In genomic region chr2:60819936-60820335, GRCh38 we compare ENCODE assay signal across 15 cellular contexts.
DNase-seq lines count a peak whose midpoint lies in the region; ATAC-seq and TF ChIP-seq lines count a peak whose summit lies in the region.
"Had no signal": no experiment of that assay in that cellular context is flagged by ENCODE, and none has a peak within 500 bp of the region (broad histone marks: within the 10 kb centered on the region; RNA-seq: fewer than 3 reads in every experiment).

No MANE protein-coding gene starts in this region.

- peak overlapping the region; percentile 12 for H2AFZ ChIP-seq in parathyroid adenoma

- POLR2A ChIA-PET in activated naive CD8-positive, alpha-beta T cell treated with anti-CD3 and anti-CD28 coated beads, Interleukin-2, amount 10 ng/mL, durations not matched to agents 7 days and 5 days (lab: Charles Lee): interaction anchor here (0.8 to 2.7 kb wide), 10 partner anchors 9 to 358 kb away, joined by 3 to 34 read pairs (median 4); partner anchors contain the start of gene REL

- no peaks in the 10 kb centered on the region for H3K27me3 ChIP-seq in parathyroid adenoma (ENCODE audit: control insufficient read depth, insufficient read depth, low read length)
- no peaks in the 10 kb centered on the region for H3K27me3 ChIP-seq in WERI-Rb-1 (ENCODE audit: insufficient read depth, low read depth, severe bottlenecking)
- H3K27me3 ChIP-seq: SJSA1 had no signal

- no peak overlapping the region for H3K27ac ChIP-seq in parathyroid adenoma
- H3K27ac ChIP-seq in WERI-Rb-1: no peak overlapping the region
- H3K27ac ChIP-seq: SJSA1 had no signal

- no peak overlapping the region for H3K4me3 ChIP-seq in parathyroid adenoma (ENCODE audit: low read depth, low read length)
- H3K4me3 ChIP-seq in WERI-Rb-1 (ENCODE audit: low read depth, low read length): no peak overlapping the region
- H3K4me3 ChIP-seq: SJSA1 had no signal

- peaks cover 13% of the 10 kb centered on the region for H3K4me1 ChIP-seq in parathyroid adenoma
- H3K4me1 ChIP-seq: SJSA1 had no signal

- H3K9me3 ChIP-seq in parathyroid adenoma (ENCODE audit: control insufficient read depth, low read length) (no peaks in the 10 kb centered on the region), WERI-Rb-1 (ENCODE audit: severe bottlenecking) (no peaks in the 10 kb centered on the region)
- H3K9me3 ChIP-seq: SJSA1 had no signal

- H3K27me3 Mint-ChIP-seq in activated CD8-positive, alpha-beta memory T cell treated with anti-CD3 and anti-CD28 coated beads, Interleukin-2, amount 10 ng/mL, durations not matched to agents 7 days and 5 days: no peaks in the 10 kb centered on the region
- H3K27me3 Mint-ChIP-seq in IgD-negative memory B cell: no peaks in the 10 kb centered on the region
- H3K27me3 Mint-ChIP-seq in activated naive CD8-positive, alpha-beta T cell treated with anti-CD3 and anti-CD28 coated beads, Interleukin-2, amount 10 ng/mL, durations not matched to agents 7 days and 5 days: no peaks in the 10 kb centered on the region

- DNase-seq in activated CD8-positive, alpha-beta memory T cell treated with anti-CD3 and anti-CD28 coated beads, Interleukin-2, amount 10 ng/mL, durations not matched to agents 7 days and 5 days: no peak
- no peak for DNase-seq in activated CD8-positive, alpha-beta memory T cell treated with anti-CD3 and anti-CD28 coated beads for 24 hours
- no peak for DNase-seq in activated naive CD8-positive, alpha-beta T cell treated with anti-CD3 and anti-CD28 coated beads, Interleukin-2, amount 10 ng/mL, durations not matched to agents 7 days and 5 days
- DNase-seq in mesenteric fat pad (ENCODE audit: low spot score) (no peak), WERI-Rb-1 (no peak)
- DNase-seq: mammary epithelial cell, MM.1S, NCI-H187, NCI-H82 had no signal

- H3K9ac ChIP-seq in parathyroid adenoma: no peak overlapping the region

- no peak for ATAC-seq in activated CD8-positive, alpha-beta memory T cell treated with anti-CD3 and anti-CD28 coated beads, Interleukin-2, amount 10 ng/mL, durations not matched to agents 7 days and 5 days
- ATAC-seq in activated naive CD8-positive, alpha-beta T cell treated with anti-CD3 and anti-CD28 coated beads, Interleukin-2, amount 10 ng/mL, durations not matched to agents 7 days and 5 days (ENCODE audit: low read depth): no peak
- ATAC-seq in HG03025 (IDR thresholded peaks at IDR 0.05; ENCODE audit: low FRiP score, unreplicated experiment): no peak
- ATAC-seq: Panc1 had no signal

- H3K4me3 Mint-ChIP-seq in activated CD8-positive, alpha-beta memory T cell treated with anti-CD3 and anti-CD28 coated beads, Interleukin-2, amount 10 ng/mL, durations not matched to agents 7 days and 5 days: peak overlapping the region; percentile 42
- H3K4me3 Mint-ChIP-seq in IgD-negative memory B cell: peak overlapping the region in 2 of 4 donors; percentile 48 to 53
- peak overlapping the region; percentile 72 for H3K4me3 Mint-ChIP-seq in activated naive CD8-positive, alpha-beta T cell treated with anti-CD3 and anti-CD28 coated beads, Interleukin-2, amount 10 ng/mL, durations not matched to agents 7 days and 5 days

- TF ChIP-seq CTCF in parathyroid adenoma (IDR thresholded peaks at IDR 0.05): no peak
- no peak for TF ChIP-seq CTCF in WERI-Rb-1 (IDR thresholded peaks at IDR 0.05; ENCODE audit: low read depth, low read length)

- H3K4me2 ChIP-seq in parathyroid adenoma (ENCODE audit: low read length): no peak overlapping the region

- peaks cover 34% of the 10 kb centered on the region for H3K4me1 Mint-ChIP-seq in activated CD8-positive, alpha-beta memory T cell treated with anti-CD3 and anti-CD28 coated beads, Interleukin-2, amount 10 ng/mL, durations not matched to agents 7 days and 5 days
- peaks cover 24 to 40% (median 30%) of the 10 kb centered on the region in 3 donors for H3K4me1 Mint-ChIP-seq in IgD-negative memory B cell
- H3K4me1 Mint-ChIP-seq in activated naive CD8-positive, alpha-beta T cell treated with anti-CD3 and anti-CD28 coated beads, Interleukin-2, amount 10 ng/mL, durations not matched to agents 7 days and 5 days: peaks cover 43% of the 10 kb centered on the region

- H3K9me3 Mint-ChIP-seq in activated CD8-positive, alpha-beta memory T cell treated with anti-CD3 and anti-CD28 coated beads, Interleukin-2, amount 10 ng/mL, durations not matched to agents 7 days and 5 days (ENCODE audit: low read depth): no peaks in the 10 kb centered on the region
- no peaks in the 10 kb centered on the region for H3K9me3 Mint-ChIP-seq in IgD-negative memory B cell
- no peaks in the 10 kb centered on the region for H3K9me3 Mint-ChIP-seq in activated naive CD8-positive, alpha-beta T cell treated with anti-CD3 and anti-CD28 coated beads, Interleukin-2, amount 10 ng/mL, durations not matched to agents 7 days and 5 days

- peaks cover 3% of the 10 kb centered on the region for H3K36me3 Mint-ChIP-seq in activated CD8-positive, alpha-beta memory T cell treated with anti-CD3 and anti-CD28 coated beads, Interleukin-2, amount 10 ng/mL, durations not matched to agents 7 days and 5 days
- H3K36me3 Mint-ChIP-seq in IgD-negative memory B cell: no peaks in the 10 kb centered on the region
- peaks cover 9% of the 10 kb centered on the region for H3K36me3 Mint-ChIP-seq in activated naive CD8-positive, alpha-beta T cell treated with anti-CD3 and anti-CD28 coated beads, Interleukin-2, amount 10 ng/mL, durations not matched to agents 7 days and 5 days
- H3K36me3 Mint-ChIP-seq: CD14-positive monocyte had no signal

- H3K79me2 ChIP-seq in parathyroid adenoma: no peaks in the 10 kb centered on the region

- peak overlapping the region; percentile 87 for H3K27ac Mint-ChIP-seq in activated CD8-positive, alpha-beta memory T cell treated with anti-CD3 and anti-CD28 coated beads, Interleukin-2, amount 10 ng/mL, durations not matched to agents 7 days and 5 days
- H3K27ac Mint-ChIP-seq in IgD-negative memory B cell: peak overlapping the region in 2 of 3 donors; percentile 84
- peak overlapping the region; percentile 98 for H3K27ac Mint-ChIP-seq in activated naive CD8-positive, alpha-beta T cell treated with anti-CD3 and anti-CD28 coated beads, Interleukin-2, amount 10 ng/mL, durations not matched to agents 7 days and 5 days

- H3K36me3 ChIP-seq in parathyroid adenoma (ENCODE audit: control insufficient read depth, insufficient read depth, low read length): no peaks in the 10 kb centered on the region
- H3K36me3 ChIP-seq in WERI-Rb-1: no peaks in the 10 kb centered on the region
- H3K36me3 ChIP-seq: SJSA1 had no signal

- CTCF ChIA-PET in activated CD8-positive, alpha-beta memory T cell treated with anti-CD3 and anti-CD28 coated beads, Interleukin-2, amount 10 ng/mL, durations not matched to agents 7 days and 5 days (lab: Charles Lee): interaction anchor here (0.8 to 3.5 kb wide), 6 partner anchors 10 to 185 kb away, joined by 3 to 25 read pairs (median 4); partner anchors contain the start of gene PAPOLG
